8 cellular contexts compared by ENCODE assay signal in genomic region chr17:62704381-62704971, GRCh38.
DNase-seq lines count a peak whose midpoint lies in the region; ATAC-seq and TF ChIP-seq lines count a peak whose summit lies in the region.

No MANE protein-coding gene starts in this region.

- H3K23ac ChIP-seq in trophoblast cell (ENCODE audit: low read length), result no peak overlapping the region

- H3K79me2 ChIP-seq in trophoblast cell (ENCODE audit: control insufficient read depth, insufficient read depth, low read length, poor library complexity), result peaks cover 19% of the 10 kb centered on the region

- H3K27ac ChIP-seq in C4-2B, result peak overlapping the region; percentile 47
- peak overlapping the region; percentile 90 for H3K27ac ChIP-seq in trophoblast cell (ENCODE audit: low read depth, low read length)

- H3K79me1 ChIP-seq in trophoblast cell (ENCODE audit: low read length), result peaks cover 31% of the 10 kb centered on the region

- peaks cover 2% of the 10 kb centered on the region in 2 experiments for H3K36me3 ChIP-seq in trophoblast cell (ENCODE audit: control insufficient read depth in 1 of 2, insufficient read depth in 2 of 2, low read length in 2 of 2)

- no peak for TF ChIP-seq CTCF in C4-2B (conservative IDR thresholded peaks at IDR 0.05)
- TF ChIP-seq CTCF in activated CD8-positive, alpha-beta T cell treated with anti-CD3 and anti-CD28 coated beads for 36 hours (IDR thresholded peaks at IDR 0.05), result no peak

- H3K14ac ChIP-seq in trophoblast cell (ENCODE audit: low read length), result peak overlapping the region; percentile 91

- CTCF ChIA-PET in activated CD8-positive, alpha-beta T cell treated with anti-CD3 and anti-CD28 coated beads for 36 hours (lab: Charles Lee), result interaction anchor here (0.7 to 1.4 kb wide), 2 partner anchors 20 to 264 kb away, joined by 4 to 5 read pairs; no protein-coding TSS in a partner anchor

- peak overlapping the region; percentile 15 for H2AK5ac ChIP-seq in trophoblast cell (ENCODE audit: low read length)

- peak overlapping the region; percentile 19 for H2AFZ ChIP-seq in trophoblast cell (ENCODE audit: insufficient read depth, low read length, poor library complexity)

- WGBS in trophoblast cell (ENCODE audit: extremely low coverage, insufficient coverage, insufficient read length), result no CpG with 5 or more reads among the region's 31 CpGs

- peak overlapping the region; percentile 52 for H3K4me3 Mint-ChIP-seq in activated CD8-positive, alpha-beta T cell treated with anti-CD3 and anti-CD28 coated beads for 36 hours

- ATAC-seq in HG03064 (IDR thresholded peaks at IDR 0.05; ENCODE audit: low read depth, unreplicated experiment) (peak; percentile 10), Right ventricle myocardium inferior (peak; percentile 33)
- ATAC-seq in activated CD8-positive, alpha-beta T cell treated with anti-CD3 and anti-CD28 coated beads for 36 hours, result no peak

- H3K27me3 ChIP-seq in trophoblast cell (ENCODE audit: insufficient read depth, low read length), result no peaks in the 10 kb centered on the region

- peak overlapping the region; percentile 92 for H2BK120ac ChIP-seq in trophoblast cell (ENCODE audit: insufficient read depth, low read length, poor library complexity)

- peaks cover 3% of the 10 kb centered on the region for H3K9me3 ChIP-seq in trophoblast cell (ENCODE audit: insufficient read depth, low read depth, low read length)

- H2BK5ac ChIP-seq in trophoblast cell (ENCODE audit: low read depth, low read length, poor library complexity), result peak overlapping the region; percentile 94

- H3K4me2 ChIP-seq in trophoblast cell (ENCODE audit: low read length), result peak overlapping the region; percentile 75

- intact Hi-C loops in activated CD8-positive, alpha-beta T cell treated with anti-CD3 and anti-CD28 coated beads for 36 hours (cut with micrococcal nuclease), result no loop called here
- intact Hi-C loops in Right ventricle myocardium inferior (cut with DNase I), result loop anchor here (2.0 kb wide), 2 partner anchors 22 to 700 kb away; no protein-coding TSS in a partner anchor

- peak overlapping the region; percentile 87 for H3K4ac ChIP-seq in trophoblast cell (ENCODE audit: low read depth, low read length)

- POLR2A ChIA-PET in activated CD8-positive, alpha-beta T cell treated with anti-CD3 and anti-CD28 coated beads for 36 hours (lab: Charles Lee), result no interaction called here

- peaks cover 4% of the 10 kb centered on the region for H3K9me3 Mint-ChIP-seq in activated CD8-positive, alpha-beta T cell treated with anti-CD3 and anti-CD28 coated beads for 36 hours

- H3K4me1 ChIP-seq in trophoblast cell (ENCODE audit: control insufficient read depth in 1 of 2, insufficient read depth in 2 of 2, low read length in 2 of 2), result peaks cover 11 to 20% of the 10 kb centered on the region in 2 experiments

- H3K4me3 ChIP-seq in trophoblast cell (ENCODE audit: low read depth, low read length), result peak overlapping the region; percentile 77

- no peak overlapping the region for H3K27ac Mint-ChIP-seq in activated CD8-positive, alpha-beta T cell treated with anti-CD3 and anti-CD28 coated beads for 36 hours

- peak overlapping the region; percentile 89 for H3K18ac ChIP-seq in trophoblast cell (ENCODE audit: low read length)

- H4K12ac ChIP-seq in trophoblast cell (ENCODE audit: low read depth, low read length), result peak overlapping the region; percentile 75

- peak overlapping the region; percentile 85 for H4K8ac ChIP-seq in trophoblast cell (ENCODE audit: low read depth, low read length)

- H3K9ac ChIP-seq in trophoblast cell (ENCODE audit: low read length), result peak overlapping the region; percentile 97

- H3K4me1 Mint-ChIP-seq in activated CD8-positive, alpha-beta T cell treated with anti-CD3 and anti-CD28 coated beads for 36 hours (ENCODE audit: low read depth), result peaks cover 17% of the 10 kb centered on the region

- H2BK12ac ChIP-seq in trophoblast cell (ENCODE audit: low read length), result peak overlapping the region; percentile 53

- no peak for DNase-seq in activated CD8-positive, alpha-beta T cell treated with anti-CD3 and anti-CD28 coated beads for 36 hours
- no peak for DNase-seq in Right ventricle myocardium inferior (ENCODE audit: missing footprints)
- DNase-seq in trophoblast cell, result peak; percentile 27 to 61
- no peak for DNase-seq in CD1c-positive myeloid dendritic cell (ENCODE audit: extremely low spot score)
- no peak for DNase-seq in HUDEP-2 (lab: John Stamatoyannopoulos, UW; ENCODE audit: unreplicated experiment in 76 of 76)
- DNase-seq in DMS114 treated with DMSO at 0.1 percent for 48 hours (lab: John Stamatoyannopoulos, UW; ENCODE audit: unreplicated experiment), result no peak

- peak overlapping the region; percentile 99 for H4K91ac ChIP-seq in trophoblast cell (ENCODE audit: low read depth, low read length)

- no peaks in the 10 kb centered on the region for H3K36me3 Mint-ChIP-seq in activated CD8-positive, alpha-beta T cell treated with anti-CD3 and anti-CD28 coated beads for 36 hours (ENCODE audit: low read depth)

- H3K27me3 Mint-ChIP-seq in activated CD8-positive, alpha-beta T cell treated with anti-CD3 and anti-CD28 coated beads for 36 hours, result peaks cover 24% of the 10 kb centered on the region

Comparison
In these comparisons a context has a peak if more than half of its experiments do, and no peak if none do; other contexts are left out.
1. DNase-seq: peak in trophoblast cell (2 of 2); none in activated CD8-positive, alpha-beta T cell treated with anti-CD3 and anti-CD28 coated beads for 36 hours (single experiment), Right ventricle myocardium inferior (single experiment), CD1c-positive myeloid dendritic cell (single experiment), HUDEP-2 (0 of 76) and DMS114 treated with DMSO at 0.1 percent for 48 hours (single experiment).